14 cellular contexts compared by ENCODE assay signal in genomic region chr2:222445226-222445625, GRCh38. TPM values are rescaled to one million over a fixed set of nuclear protein-coding genes. Genes with fewer than 3 reads are reported as not detected.
"Had no signal": no experiment of that assay in that cellular context is flagged by ENCODE, and none has a peak within 500 bp of the region (broad histone marks: within the 10 kb centered on the region; RNA-seq: fewer than 3 reads in every experiment).

No MANE protein-coding gene starts in this region.

- H3K27ac ChIP-seq: adrenal gland, heart left ventricle, parathyroid adenoma, tibial artery had no signal

- DNase-seq: activated CD4-positive, alpha-beta T cell treated with anti-CD3 and anti-CD28 coated beads, Interleukin-2, amount 50 U/mL, for 1 hour; activated naive CD4-positive, alpha-beta T cell treated with anti-CD3 and anti-CD28 coated beads, Interleukin-2, amount 50 U/mL, for 16 hours; activated T-cell treated with anti-CD3 and anti-CD28 coated beads for 4 hours; adrenal gland; dermis blood vessel endothelial cell; endodermal cell; erythroblast; heart left ventricle; left ventricle myocardium superior; T-helper 2 cell; tibial artery had no signal

- H3K4me3 ChIP-seq: adrenal gland, heart left ventricle, smooth muscle cell, tibial artery had no signal

RNA-seq across cellular contexts. Expression of gene SGPP2, which starts 20.9 kb away (rescaled TPM):
- total RNA-seq: endodermal cell, fibroblast of villous mesenchyme had no signal
